9 cellular contexts compared by ENCODE assay signal in the genomic region with DNA sequence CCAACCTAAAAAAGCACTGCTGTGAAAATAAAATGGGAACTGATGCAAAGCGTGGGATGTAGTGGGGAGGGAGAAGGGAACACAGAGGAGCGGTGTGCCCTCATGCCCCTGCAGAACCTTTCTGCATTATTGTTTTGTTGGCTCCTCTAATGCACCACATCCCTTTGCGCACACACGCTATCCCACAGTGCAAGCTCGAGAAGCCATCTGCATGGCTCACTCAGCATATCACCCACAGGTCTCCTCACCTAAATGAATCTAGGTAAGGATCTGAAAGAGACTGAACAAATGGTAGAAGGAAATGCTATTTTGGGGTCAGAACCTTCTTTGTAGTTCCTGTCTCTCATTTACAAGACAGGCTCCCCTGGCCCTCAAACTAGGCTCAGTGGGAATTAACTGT.
"Had no signal": no experiment of that assay in that cellular context is flagged by ENCODE, and none has a peak within 500 bp of the region (broad histone marks: within the 10 kb centered on the region; RNA-seq: fewer than 3 reads in every experiment).

No MANE protein-coding gene starts in this region.

- H3K4me3 Mint-ChIP-seq: HFFc6, IgD-negative memory B cell had no signal

- ATAC-seq: HCT116, HepG2 had no signal

- H3K36me3 ChIP-seq: HAP-1 had no signal

- DNase-seq: GM23248, GOT3, H7, HFFc6, KBM-7 had no signal

- FAIRE-seq: HepG2 had no signal

- H3K36me3 Mint-ChIP-seq: IgD-negative memory B cell had no signal

- H3K4me3 ChIP-seq: GM23248, HAP-1 had no signal

- H3K27ac Mint-ChIP-seq: HFFc6, IgD-negative memory B cell had no signal

- H3K9me3 Mint-ChIP-seq: HFFc6 had no signal
